In the genomic region with DNA sequence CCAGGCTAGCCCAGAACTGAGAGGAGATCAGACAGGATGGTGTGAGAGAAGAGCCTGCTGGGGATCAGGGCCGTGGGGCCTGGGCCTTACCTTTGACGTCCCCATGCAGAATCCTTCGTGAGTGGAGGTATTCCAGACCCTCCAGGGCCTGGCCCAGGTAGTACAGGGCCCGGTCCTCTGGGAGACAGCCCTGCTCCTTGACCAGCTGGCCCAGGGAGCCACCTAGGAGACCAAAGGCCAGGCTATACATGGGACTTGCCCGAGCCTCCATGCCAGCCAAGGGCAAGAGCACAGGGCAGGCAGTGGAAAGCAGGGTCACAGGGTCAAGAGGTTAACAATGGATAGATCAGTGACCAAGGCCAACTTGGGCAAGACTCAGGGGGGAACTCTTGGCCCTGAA, we compare ENCODE assay signal across 20 cellular contexts. TPM values are rescaled to one million over a fixed set of nuclear protein-coding genes. Genes with fewer than 3 reads are reported as not detected.
"Had no signal": no experiment of that assay in that cellular context is flagged by ENCODE, and none has a peak within 500 bp of the region (broad histone marks: within the 10 kb centered on the region; RNA-seq: fewer than 3 reads in every experiment).

No MANE protein-coding gene starts in this region.

- H3K9me3 ChIP-seq: body of pancreas, lower lobe of right lung, suprapubic skin had no signal

- H3K27ac Mint-ChIP-seq: stimulated activated naive CD8-positive, alpha-beta T cell treated with anti-CD3 and anti-CD28 coated beads, Interleukin-15, Interleukin-2, amounts not matched to agents 100 ng/mL and 50 ng/mL, for 24 hours; T-helper 2 cell treated with Interferon-gamma antibody and Interleukin-4, amounts not matched to agents 5 μg/mL and 100 μg/mL, for 36 hours had no signal

- H3K27ac ChIP-seq: body of pancreas, coronary artery, lower lobe of right lung, parathyroid adenoma, suprapubic skin had no signal

- H3K4me3 ChIP-seq: body of pancreas, coronary artery, lower lobe of right lung, suprapubic skin had no signal

- H3K4me3 Mint-ChIP-seq: central memory CD8-positive, alpha-beta T cell; stimulated activated naive CD8-positive, alpha-beta T cell treated with anti-CD3 and anti-CD28 coated beads, Interleukin-15, Interleukin-2, amounts not matched to agents 100 ng/mL and 50 ng/mL, for 24 hours; T-helper 2 cell treated with Interferon-gamma antibody and Interleukin-4, amounts not matched to agents 5 μg/mL and 100 μg/mL, for 36 hours had no signal

- DNase-seq: activated effector memory CD4-positive, alpha-beta T cell treated with Interleukin-2 at 50 U/mL for 16 hours; activated T-cell treated with anti-CD3 and anti-CD28 coated beads, Interleukin-2, amount 50 U/mL, for 1 hour; body of pancreas; foreskin fibroblast; hypothalamus; lower lobe of right lung; midbrain; stimulated activated CD4-positive, alpha-beta T cell treated with anti-CD3 and anti-CD28 coated beads, Interleukin-2, amount 100 ng/mL, for 48 hours; trophoblast cell had no signal

- H3K27me3 ChIP-seq: body of pancreas, suprapubic skin had no signal

- H2AFZ ChIP-seq: parathyroid adenoma had no signal

- H3K9ac ChIP-seq: parathyroid adenoma had no signal

- ATAC-seq: activated naive CD4-positive, alpha-beta T cell treated with anti-CD3 and anti-CD28 coated beads, Interleukin-2, amount 50 U/mL, for 72 hours; body of pancreas; lower lobe of right lung had no signal

- H3K9me3 Mint-ChIP-seq: activated naive CD4-positive, alpha-beta T cell treated with anti-CD3 and anti-CD28 coated beads, Interleukin-2, amount 50 U/mL, for 72 hours; central memory CD8-positive, alpha-beta T cell; stimulated activated naive CD8-positive, alpha-beta T cell treated with anti-CD3 and anti-CD28 coated beads, Interleukin-15, Interleukin-2, amounts not matched to agents 100 ng/mL and 50 ng/mL, for 24 hours; T-helper 2 cell treated with Interferon-gamma antibody and Interleukin-4, amounts not matched to agents 5 μg/mL and 100 μg/mL, for 36 hours had no signal

- H3K27me3 Mint-ChIP-seq: central memory CD8-positive, alpha-beta T cell; stimulated activated naive CD8-positive, alpha-beta T cell treated with anti-CD3 and anti-CD28 coated beads, Interleukin-15, Interleukin-2, amounts not matched to agents 100 ng/mL and 50 ng/mL, for 24 hours had no signal

RNA-seq across cellular contexts. Expression of gene SPATA32, which starts 12.1 kb away (rescaled TPM):
- total RNA-seq: kidney epithelial cell, lower lobe of right lung, myocyte, SK-MEL-5, skeletal muscle tissue, suprapubic skin had no signal
